Comparison of ENCODE assay signal across 27 cellular contexts in genomic region chrX:63418211-63418610, GRCh38.
"Had no signal": no experiment of that assay in that cellular context is flagged by ENCODE, and none has a peak within 500 bp of the region (broad histone marks: within the 10 kb centered on the region; RNA-seq: fewer than 3 reads in every experiment).

No MANE protein-coding gene starts in this region.

- H3K36me3 ChIP-seq: neural progenitor cell, ovary, sigmoid colon, suprapubic skin, tibial artery, transverse colon, upper lobe of left lung, uterus had no signal

- H3K4me1 ChIP-seq: neural progenitor cell, parathyroid adenoma, psoas muscle, right lobe of liver, sigmoid colon, suprapubic skin, testis, tibial artery, transverse colon, upper lobe of left lung, uterus had no signal

- H2AFZ ChIP-seq: neural progenitor cell, parathyroid adenoma had no signal

- H3K9me3 ChIP-seq: ovary, psoas muscle, right lobe of liver, sigmoid colon, suprapubic skin, testis, transverse colon, upper lobe of left lung, uterus had no signal

- H3K4me3 ChIP-seq: neural progenitor cell, ovary, psoas muscle, right lobe of liver, sigmoid colon, suprapubic skin, testis, tibial artery, transverse colon, upper lobe of left lung, uterus had no signal

- DNase-seq: naive thymus-derived CD4-positive, alpha-beta T cell; natural killer cell; occipital lobe; ovary; posterior cingulate gyrus; psoas muscle; right cardiac atrium; right lobe of liver; sigmoid colon; small intestine; stimulated activated CD4-positive, alpha-beta T cell treated with anti-CD3 and anti-CD28 coated beads, Interleukin-15, amount 100 ng/mL, for 24 hours; stimulated activated CD4-positive, alpha-beta T cell treated with anti-CD3 and anti-CD28 coated beads, Interleukin-4, amount 100 ng/mL, for 1 hour; stimulated activated CD4-positive, alpha-beta T cell treated with anti-CD3 and anti-CD28 coated beads, Interleukin-4, amount 100 ng/mL, for 4 hours; stimulated activated CD8-positive, alpha-beta memory T cell treated with anti-CD3 and anti-CD28 coated beads, Interleukin-4, amount 100 ng/mL, for 48 hours; stimulated activated naive CD4-positive, alpha-beta T cell; stimulated activated naive CD8-positive, alpha-beta T cell treated with anti-CD3 and anti-CD28 coated beads, Interleukin-15, amount 100 ng/mL, for 72 hours; stimulated activated naive CD8-positive, alpha-beta T cell treated with anti-CD3 and anti-CD28 coated beads, Interleukin-15, Interleukin-2, amounts not matched to agents 100 U/mL and 50 U/mL, for 24 hours; substantia nigra; testis; tibial artery; transverse colon; upper lobe of left lung; uterus had no signal

- H3K27me3 ChIP-seq: neural progenitor cell, ovary, right lobe of liver, sigmoid colon, suprapubic skin, testis, tibial artery, transverse colon, upper lobe of left lung, uterus had no signal

- FAIRE-seq: small intestine had no signal

- H3K4me2 ChIP-seq: neural progenitor cell had no signal

- H3K79me2 ChIP-seq: parathyroid adenoma had no signal

- H3K9ac ChIP-seq: neural progenitor cell, parathyroid adenoma had no signal

- ATAC-seq: naive thymus-derived CD4-positive, alpha-beta T cell; natural killer cell; psoas muscle; right cardiac atrium; right lobe of liver; stimulated activated memory B cell treated with anti-CD40 and anti-IgM and Interleukin-4, amounts not matched to agents 10 μg/mL and 1 μg/mL and 100 μg/mL, for 72 hours; stimulated activated naive CD8-positive, alpha-beta T cell treated with anti-CD3 and anti-CD28 coated beads, Interleukin-15, amount 100 ng/mL, for 72 hours; stimulated activated naive CD8-positive, alpha-beta T cell treated with anti-CD3 and anti-CD28 coated beads, Interleukin-15, Interleukin-2, amounts not matched to agents 100 U/mL and 50 U/mL, for 24 hours had no signal

- H3K27ac ChIP-seq: neural progenitor cell, ovary, parathyroid adenoma, psoas muscle, right lobe of liver, sigmoid colon, suprapubic skin, testis, tibial artery, transverse colon, upper lobe of left lung, uterus had no signal
